Comparison of ENCODE assay signal across 1 cellular context in genomic region chrX:103554687-103555417, GRCh38.
TF ChIP-seq lines count a peak whose summit lies in the region.

No MANE protein-coding gene starts in this region.

TF ChIP-seq in endothelial cell of umbilical vein, 7 proteins besides CTCF, POLR2A, EP300 and RAD21:
- TF ChIP-seq EZH2 (IDR thresholded peaks at IDR 0.05; ENCODE audit: borderline replicate concordance, low read depth, low read length, severe bottlenecking) (no peak), JUN (IDR thresholded peaks at IDR 0.05; ENCODE audit: borderline replicate concordance, insufficient read depth, insufficient read length, low read depth) (peak; percentile 21), MAX (IDR thresholded peaks at IDR 0.05; ENCODE audit: insufficient read depth, insufficient read length) (no peak), POLR2AphosphoS5 (IDR thresholded peaks at IDR 0.05; ENCODE audit: insufficient read depth, low read depth, low read length) (no peak), MYC (IDR thresholded peaks at IDR 0.05; ENCODE audit: low read depth, low read length) (no peak), GATA2 (IDR thresholded peaks at IDR 0.05; ENCODE audit: insufficient read depth, insufficient read length, low read depth, low read length) (no peak)
